In genomic region chr12:109707470-109707821, GRCh38 we compare ENCODE assay signal across 1 cellular context.
TF ChIP-seq lines count a peak whose summit lies in the region.

No MANE protein-coding gene starts in this region.

TF ChIP-seq in HepG2, 621 proteins besides CTCF, POLR2A, EP300 and RAD21 (continued from another document and continues in another):
- TF ChIP-seq PBX3 (CRISPR knock-in tag; IDR thresholded peaks at IDR 0.05; ENCODE audit: borderline replicate concordance) (no peak), CEBPZ (IDR thresholded peaks at IDR 0.05; ENCODE audit: low read length) (no peak), PBX2 (CRISPR knock-in tag; IDR thresholded peaks at IDR 0.05) (no peak), ZKSCAN1 (IDR thresholded peaks at IDR 0.05; ENCODE audit: low read length) (0 out of 2 replicates have a peak, but pooled peaks have one; percentile 22), HNRNPUL1 (IDR thresholded peaks at IDR 0.05; ENCODE audit: low read depth, low read length) (no peak), FOXP4 (CRISPR knock-in tag; IDR thresholded peaks at IDR 0.05) (no peak), ATF7-NPFF (CRISPR knock-in tag; IDR thresholded peaks at IDR 0.05; ENCODE audit: low read depth) (no peak), CSRNP2 (CRISPR knock-in tag; conservative IDR thresholded peaks at IDR 0.05; ENCODE audit: low read depth) (no peak), KLF11 (CRISPR knock-in tag; IDR thresholded peaks at IDR 0.05) (no peak), HOXD1 (CRISPR knock-in tag; IDR thresholded peaks at IDR 0.05) (no peak), NR2F1 (CRISPR knock-in tag; IDR thresholded peaks at IDR 0.05) (peak in 1 of 2 experiments; percentile 57; a peak in 1 of 4 replicates), ZNF235 (CRISPR knock-in tag; IDR thresholded peaks at IDR 0.05; ENCODE audit: borderline replicate concordance) (no peak), RERE (CRISPR knock-in tag; IDR thresholded peaks at IDR 0.05; ENCODE audit: low read depth) (no peak), CERS6 (CRISPR knock-in tag; IDR thresholded peaks at IDR 0.05) (no peak), ZNF333 (CRISPR knock-in tag; IDR thresholded peaks at IDR 0.05; ENCODE audit: borderline replicate concordance) (0 out of 2 replicates have a peak, but pooled peaks have one; percentile 8), ZNF776 (CRISPR knock-in tag; IDR thresholded peaks at IDR 0.05) (no peak), MED8 (CRISPR knock-in tag; IDR thresholded peaks at IDR 0.05; ENCODE audit: insufficient replicate concordance) (peak; percentile 19), SIN3A (IDR thresholded peaks at IDR 0.05; ENCODE audit: borderline replicate concordance, low read depth, low read length) (0 out of 2 replicates have a peak, but pooled peaks have one; percentile 32), GATA4 (IDR thresholded peaks at IDR 0.05; ENCODE audit: borderline replicate concordance, low read depth) (no peak), MLLT10 (CRISPR knock-in tag; IDR thresholded peaks at IDR 0.05) (no peak), ZNF773 (CRISPR knock-in tag; IDR thresholded peaks at IDR 0.05; ENCODE audit: borderline replicate concordance) (no peak), NR3C1 (CRISPR knock-in tag; IDR thresholded peaks at IDR 0.05) (no peak), ZBTB7A (CRISPR knock-in tag; IDR thresholded peaks at IDR 0.05) (0 out of 2 replicates have a peak, but pooled peaks have one; percentile 22), ZNF292 (CRISPR knock-in tag; IDR thresholded peaks at IDR 0.05; ENCODE audit: borderline replicate concordance, low read depth) (0 out of 2 replicates have a peak, but pooled peaks have one; percentile 11), JARID2 (CRISPR knock-in tag; IDR thresholded peaks at IDR 0.05; ENCODE audit: insufficient replicate concordance) (no peak), AKNA (CRISPR knock-in tag; IDR thresholded peaks at IDR 0.05; ENCODE audit: borderline replicate concordance) (no peak)
